11 cellular contexts compared by ENCODE assay signal in the genomic region with DNA sequence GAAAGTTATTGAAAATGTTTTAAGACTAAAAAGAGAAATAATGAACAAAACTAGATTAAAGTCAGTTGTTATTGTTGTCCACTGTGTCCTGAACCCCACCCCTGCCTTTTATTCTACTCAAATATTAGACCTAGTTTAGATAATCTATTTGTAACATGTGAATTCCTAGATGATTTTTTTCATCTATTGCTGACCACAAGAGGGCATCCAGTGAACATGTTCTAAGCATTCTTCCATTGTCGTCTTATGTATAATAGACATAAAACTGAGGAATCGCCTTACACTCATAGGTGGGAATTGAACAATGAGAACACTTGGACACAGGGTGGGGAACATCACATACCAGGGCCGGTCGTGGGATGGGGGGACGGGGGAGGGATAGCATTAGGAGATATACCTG. TPM values are rescaled to one million over a fixed set of nuclear protein-coding genes. Genes with fewer than 3 reads are reported as not detected.
DNase-seq lines count a peak whose midpoint lies in the region; TF ChIP-seq lines count a peak whose summit lies in the region.
"Had no signal": no experiment of that assay in that cellular context is flagged by ENCODE, and none has a peak within 500 bp of the region (broad histone marks: within the 10 kb centered on the region; RNA-seq: fewer than 3 reads in every experiment).

No MANE protein-coding gene starts in this region.

- H3K4me3 Mint-ChIP-seq in MCF 10A (ENCODE audit: unreplicated experiment) (no peak overlapping the region), type B pancreatic cell (no peak overlapping the region)
- H3K4me3 Mint-ChIP-seq: GM23338 had no signal

- H3K36me3 ChIP-seq in breast epithelium = peaks cover 4% of the 10 kb centered on the region

- H3K4me3 ChIP-seq in breast epithelium (no peak overlapping the region), fibroblast of pulmonary artery (replicated peaks; ENCODE audit: low read depth, low read length) (no peak overlapping the region)
- H3K4me3 ChIP-seq: GM23338, skin epidermis had no signal

- H3K27ac ChIP-seq in breast epithelium = no peak overlapping the region
- H3K27ac ChIP-seq: skin epidermis had no signal

- POLR2A ChIA-PET in MCF 10A (lab: Yijun Ruan, JAX) = no interaction called here

- no peaks in the 10 kb centered on the region for H3K9me3 ChIP-seq in breast epithelium

- peaks cover 6% of the 10 kb centered on the region for H3K36me3 Mint-ChIP-seq in MCF 10A (ENCODE audit: insufficient read depth, unreplicated experiment)
- H3K36me3 Mint-ChIP-seq in type B pancreatic cell = no peaks in the 10 kb centered on the region

- CTCF ChIA-PET in MCF 10A (lab: Yijun Ruan, JAX) = interaction anchor here (0.6 to 1.0 kb wide), 7 partner anchors 9 to 563 kb away, joined by 3 to 6 read pairs (median 4); no protein-coding TSS in a partner anchor

- DNase-seq in MCF 10A (ENCODE audit: unreplicated experiment) (peak; percentile 40), breast epithelium (ENCODE audit: low spot score in 2 of 2) (no peak), OCI-M1 (lab: John Stamatoyannopoulos, UW) (peak; percentile 25), fibroblast of pulmonary artery (ENCODE audit: low read depth) (peak; percentile 49), type B pancreatic cell (ENCODE audit: extremely low spot score, unreplicated experiment) (no peak), DMS79 (lab: John Stamatoyannopoulos, UW) (no peak)
- no peak for DNase-seq in stimulated activated CD8-positive, alpha-beta memory T cell treated with anti-CD3 and anti-CD28 coated beads, Interleukin-4, amount 100 ng/mL, for 48 hours
- no peak for DNase-seq in activated CD4-positive, alpha-beta T cell treated with anti-CD3 and anti-CD28 coated beads for 48 hours
- DNase-seq: NCI-H345 had no signal

- TF ChIP-seq CTCF in MCF 10A (IDR thresholded peaks at IDR 0.05; ENCODE audit: unreplicated experiment) (peak; percentile 25), breast epithelium (IDR thresholded peaks at IDR 0.05) (no peak), fibroblast of pulmonary artery (IDR thresholded peaks at IDR 0.05; ENCODE audit: low read length, missing control alignments) (peak; percentile 37), type B pancreatic cell (conservative IDR thresholded peaks at IDR 0.05) (peak; percentile 61)

- peaks cover 41% of the 10 kb centered on the region for H3K27me3 Mint-ChIP-seq in MCF 10A (ENCODE audit: insufficient read depth, unreplicated experiment)
- no peaks in the 10 kb centered on the region for H3K27me3 Mint-ChIP-seq in type B pancreatic cell

- no peaks in the 10 kb centered on the region for H3K9me3 Mint-ChIP-seq in MCF 10A (ENCODE audit: unreplicated experiment)
- no peaks in the 10 kb centered on the region for H3K9me3 Mint-ChIP-seq in type B pancreatic cell
- H3K9me3 Mint-ChIP-seq: GM23338 had no signal

- H3K27me3 ChIP-seq in breast epithelium = peaks cover 0 to 15% of the 10 kb centered on the region in 2 donors

- no TSS peak for BruUV-seq in MCF 10A (replicated peaks; lab: Mats Ljungman, UMichigan)

- H3K4me1 ChIP-seq in breast epithelium = no peaks in the 10 kb centered on the region

- intact Hi-C loops in MCF 10A (cut with micrococcal nuclease) (loop anchor here (1.0 to 5.0 kb wide), 4 partner anchors 61 to 574 kb away; no protein-coding TSS in a partner anchor), breast epithelium (cut with DNase I; ENCODE audit: low total_unique reads) (no loop called here)

- H3K27ac Mint-ChIP-seq in MCF 10A (ENCODE audit: low read depth, unreplicated experiment) (no peak overlapping the region), type B pancreatic cell (no peak overlapping the region)
- H3K27ac Mint-ChIP-seq: GM23338 had no signal

- H3K4me1 Mint-ChIP-seq in MCF 10A (ENCODE audit: insufficient read depth, unreplicated experiment) (no peaks in the 10 kb centered on the region), type B pancreatic cell (ENCODE audit: unreplicated experiment) (peaks cover 4% of the 10 kb centered on the region)
- H3K4me1 Mint-ChIP-seq: GM23338 had no signal

- TF ChIP-seq POLR2A in breast epithelium (IDR thresholded peaks at IDR 0.05) = no peak

RNA-seq across cellular contexts. Expression of gene HPRT1, which starts 36.4 kb away (rescaled TPM):
- total RNA-seq in MCF 10A (2022) (48.4 and 49.1 TPM in 2 replicates), breast epithelium (10 to 100 TPM in 2 of 3 donors, 1 to 10 TPM in 1; 8.0 to 15.1 (median 11.9) TPM), type B pancreatic cell (ENCODE audit: low replicate concordance) (13.7 and 20.5 TPM in 2 replicates)

RNA-seq across cellular contexts. Expression of gene PHF6, which starts 50.5 kb away (rescaled TPM):
- total RNA-seq in MCF 10A (2022) = 37.4 and 44.0 TPM in 2 replicates
- total RNA-seq in breast epithelium = 10 to 100 TPM in 2 of 3 donors, 1 to 10 TPM in 1; 9.9 to 20.5 (median 15.7) TPM
- total RNA-seq in type B pancreatic cell (ENCODE audit: low replicate concordance) = 30.7 and 72.7 TPM in 2 replicates

Comparison
In these comparisons a context has a peak if more than half of its experiments do, and no peak if none do; other contexts are left out.
1. DNase-seq: peak in MCF 10A (single experiment), OCI-M1 (single experiment) and fibroblast of pulmonary artery (single experiment); none in breast epithelium (0 of 2), type B pancreatic cell (single experiment), DMS79 (single experiment), stimulated activated CD8-positive, alpha-beta memory T cell treated with anti-CD3 and anti-CD28 coated beads, Interleukin-4, amount 100 ng/mL, for 48 hours (single experiment) and activated CD4-positive, alpha-beta T cell treated with anti-CD3 and anti-CD28 coated beads for 48 hours (single experiment).
2. CTCF ChIP-seq: peak in MCF 10A (single experiment), fibroblast of pulmonary artery (single experiment) and type B pancreatic cell (single experiment); none in breast epithelium (0 of 3).